In the genomic region with DNA sequence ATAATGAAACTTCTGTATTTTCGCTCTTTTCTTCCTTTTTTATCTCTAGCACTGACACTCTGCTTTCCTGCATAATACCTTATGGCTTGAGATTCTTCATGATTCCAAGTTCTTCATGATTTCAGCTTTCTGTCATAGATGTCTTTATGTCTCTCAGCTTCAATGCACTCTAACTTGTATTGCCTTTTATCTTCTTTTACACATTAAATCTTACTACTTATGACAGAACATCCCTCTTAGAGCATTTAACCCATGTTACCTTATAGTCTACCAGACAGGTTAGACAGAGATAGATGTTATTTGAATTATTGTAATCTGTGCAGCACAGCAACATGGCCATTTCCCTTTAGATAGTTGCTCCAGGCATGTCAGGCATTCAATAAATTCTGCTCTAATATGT, we compare ENCODE assay signal across 16 cellular contexts.
"Had no signal": no experiment of that assay in that cellular context is flagged by ENCODE, and none has a peak within 500 bp of the region (broad histone marks: within the 10 kb centered on the region; RNA-seq: fewer than 3 reads in every experiment).

No MANE protein-coding gene starts in this region.

- H3K4me2 ChIP-seq: hepatocyte had no signal

- H2AFZ ChIP-seq: hepatocyte had no signal

- H3K27ac ChIP-seq: coronary artery, dorsolateral prefrontal cortex, esophagus muscularis mucosa, foreskin keratinocyte, gastroesophageal sphincter, heart left ventricle, hepatocyte, left lung, lower lobe of right lung had no signal

- H3K36me3 ChIP-seq: esophagus muscularis mucosa, gastroesophageal sphincter, heart left ventricle, left lung, lower lobe of right lung had no signal

- H3K4me1 ChIP-seq: esophagus muscularis mucosa, foreskin keratinocyte, gastroesophageal sphincter, heart left ventricle, left lung, lower lobe of right lung had no signal

- ATAC-seq: foreskin keratinocyte, gastroesophageal sphincter, heart left ventricle, left cardiac atrium, left lung, left ventricle myocardium superior, lower lobe of right lung had no signal

- DNase-seq: dermis blood vessel endothelial cell; dorsolateral prefrontal cortex; effector CD4-positive, alpha-beta T cell; effector memory CD4-positive, alpha-beta T cell; foreskin keratinocyte; heart left ventricle; left cardiac atrium; left lung; left ventricle myocardium superior; lower lobe of right lung; mesenchymal stem cell; midbrain had no signal

- H3K4me3 ChIP-seq: coronary artery, dorsolateral prefrontal cortex, esophagus muscularis mucosa, gastroesophageal sphincter, heart left ventricle, hepatocyte, left lung, lower lobe of right lung had no signal

- H3K27me3 ChIP-seq: dorsolateral prefrontal cortex, esophagus muscularis mucosa, foreskin keratinocyte, gastroesophageal sphincter, heart left ventricle, hepatocyte, left lung had no signal

- H3K79me2 ChIP-seq: hepatocyte had no signal

- H3K9me3 ChIP-seq: esophagus muscularis mucosa, gastroesophageal sphincter, heart left ventricle, left lung, lower lobe of right lung had no signal
